Comparison of ENCODE assay signal across 17 cellular contexts in the genomic region with DNA sequence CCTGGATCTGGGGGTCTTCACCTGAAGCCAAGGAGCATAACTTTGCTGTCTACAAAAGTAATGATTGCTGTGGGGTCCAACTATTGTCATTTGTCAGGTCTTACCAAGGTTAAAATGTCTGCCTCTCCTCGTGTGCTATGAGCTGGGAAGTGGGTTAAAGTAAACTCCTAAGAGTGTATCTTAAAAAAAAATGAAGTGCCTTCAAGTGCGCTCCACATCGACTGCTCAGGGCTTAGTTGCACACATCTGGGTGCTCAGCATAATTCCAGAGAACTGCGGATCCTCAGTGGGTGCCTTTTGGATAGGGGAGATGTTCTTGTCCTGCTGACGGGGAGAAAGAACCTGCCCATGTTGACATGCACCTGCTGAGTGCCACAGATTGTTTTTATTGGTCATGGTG. TPM values are rescaled to one million over a fixed set of nuclear protein-coding genes. Genes with fewer than 3 reads are reported as not detected.
"Had no signal": no experiment of that assay in that cellular context is flagged by ENCODE, and none has a peak within 500 bp of the region (broad histone marks: within the 10 kb centered on the region; RNA-seq: fewer than 3 reads in every experiment).

No MANE protein-coding gene starts in this region.

- H3K4me1 Mint-ChIP-seq: activated CD4-positive, alpha-beta T cell treated with anti-CD3 and anti-CD28 coated beads for 36 hours; stimulated activated memory B cell treated with anti-CD40 and anti-IgM and Interleukin-4, amounts not matched to agents 10 μg/mL and 1 μg/mL and 100 μg/mL, for 72 hours had no signal

- H3K27ac Mint-ChIP-seq: activated CD4-positive, alpha-beta T cell treated with anti-CD3 and anti-CD28 coated beads for 36 hours; activated naive CD8-positive, alpha-beta T cell; dendritic cell treated with granulocyte-macrophage colony-stimulating factor and Interleukin-4, amounts not matched to agents 40 ng/mL and 50 ng/mL, for 4 days; stimulated activated memory B cell treated with anti-CD40 and anti-IgM and Interleukin-4, amounts not matched to agents 10 μg/mL and 1 μg/mL and 100 μg/mL, for 72 hours; type B pancreatic cell had no signal

- H3K27me3 Mint-ChIP-seq: activated CD4-positive, alpha-beta T cell treated with anti-CD3 and anti-CD28 coated beads for 36 hours; activated naive CD8-positive, alpha-beta T cell; dendritic cell treated with granulocyte-macrophage colony-stimulating factor and Interleukin-4, amounts not matched to agents 40 ng/mL and 50 ng/mL, for 4 days; naive thymus-derived CD8-positive, alpha-beta T cell; stimulated activated memory B cell treated with anti-CD40 and anti-IgM and Interleukin-4, amounts not matched to agents 10 μg/mL and 1 μg/mL and 100 μg/mL, for 72 hours; type B pancreatic cell had no signal

- ATAC-seq: activated CD4-positive, alpha-beta T cell treated with anti-CD3 and anti-CD28 coated beads for 36 hours; left ventricle myocardium superior; naive thymus-derived CD8-positive, alpha-beta T cell; stimulated activated memory B cell treated with anti-CD40 and anti-IgM and Interleukin-4, amounts not matched to agents 10 μg/mL and 1 μg/mL and 100 μg/mL, for 72 hours; WTC11 had no signal

- H3K9me3 Mint-ChIP-seq: dendritic cell treated with granulocyte-macrophage colony-stimulating factor and Interleukin-4, amounts not matched to agents 40 ng/mL and 50 ng/mL, for 4 days; naive thymus-derived CD8-positive, alpha-beta T cell; stimulated activated memory B cell treated with anti-CD40 and anti-IgM and Interleukin-4, amounts not matched to agents 10 μg/mL and 1 μg/mL and 100 μg/mL, for 72 hours; type B pancreatic cell; WTC11 had no signal

- H3K36me3 ChIP-seq: ovary had no signal

- H3K27ac ChIP-seq: cardiac muscle cell had no signal

- H3K27me3 ChIP-seq: cardiac muscle cell, ovary had no signal

- H3K4me3 ChIP-seq: cardiac muscle cell, ovary had no signal

- DNase-seq: activated CD4-positive, alpha-beta T cell treated with anti-CD3 and anti-CD28 coated beads for 36 hours; activated CD4-positive, alpha-beta T cell treated with anti-CD3 and anti-CD28 coated beads, Interleukin-2, amount 50 U/mL, for 48 hours; activated T-cell treated with anti-CD3 and anti-CD28 coated beads for 4 hours; effector memory CD4-positive, alpha-beta T cell; left ventricle myocardium superior; mesendoderm; naive thymus-derived CD8-positive, alpha-beta T cell; ovary; stimulated activated CD4-positive, alpha-beta T cell treated with anti-CD3 and anti-CD28 coated beads, Interleukin-4, amount 100 ng/mL, for 24 hours had no signal

- H3K9me3 ChIP-seq: ovary had no signal

- H3K4me3 Mint-ChIP-seq: activated CD4-positive, alpha-beta T cell treated with anti-CD3 and anti-CD28 coated beads for 36 hours; activated naive CD8-positive, alpha-beta T cell; dendritic cell treated with granulocyte-macrophage colony-stimulating factor and Interleukin-4, amounts not matched to agents 40 ng/mL and 50 ng/mL, for 4 days; naive thymus-derived CD8-positive, alpha-beta T cell; stimulated activated memory B cell treated with anti-CD40 and anti-IgM and Interleukin-4, amounts not matched to agents 10 μg/mL and 1 μg/mL and 100 μg/mL, for 72 hours; type B pancreatic cell; WTC11 had no signal

RNA-seq across cellular contexts. Expression of gene EFCAB12, which starts 40.9 kb away (rescaled TPM):
- total RNA-seq: chondrocyte, kidney epithelial cell, left ventricle myocardium superior had no signal
